Comparison of ENCODE assay signal across 3 cellular contexts in the genomic region with DNA sequence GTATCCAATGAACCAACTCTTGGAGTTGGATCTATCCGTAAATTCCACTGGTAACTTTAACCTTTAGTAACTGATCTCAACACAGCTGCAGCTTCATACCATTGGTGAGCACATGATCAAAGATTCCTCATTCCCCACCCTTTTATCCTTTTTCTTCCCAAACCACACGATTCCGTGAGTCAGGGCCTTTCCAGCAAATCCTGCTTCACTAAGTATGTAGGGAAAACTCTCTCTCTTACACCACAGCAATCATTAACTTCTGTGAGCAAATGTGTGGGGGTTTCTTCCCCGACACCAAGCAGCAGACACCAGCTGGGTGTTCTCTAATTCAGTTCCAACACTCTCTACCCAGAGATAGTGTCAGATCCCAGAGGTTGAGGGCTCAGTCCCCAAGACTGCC.
TF ChIP-seq lines count a peak whose summit lies in the region.

No MANE protein-coding gene starts in this region.

TF ChIP-seq in GM12878, 131 proteins besides CTCF, POLR2A, EP300 and RAD21 (continues in another document):
- TF ChIP-seq, protein P1, sequence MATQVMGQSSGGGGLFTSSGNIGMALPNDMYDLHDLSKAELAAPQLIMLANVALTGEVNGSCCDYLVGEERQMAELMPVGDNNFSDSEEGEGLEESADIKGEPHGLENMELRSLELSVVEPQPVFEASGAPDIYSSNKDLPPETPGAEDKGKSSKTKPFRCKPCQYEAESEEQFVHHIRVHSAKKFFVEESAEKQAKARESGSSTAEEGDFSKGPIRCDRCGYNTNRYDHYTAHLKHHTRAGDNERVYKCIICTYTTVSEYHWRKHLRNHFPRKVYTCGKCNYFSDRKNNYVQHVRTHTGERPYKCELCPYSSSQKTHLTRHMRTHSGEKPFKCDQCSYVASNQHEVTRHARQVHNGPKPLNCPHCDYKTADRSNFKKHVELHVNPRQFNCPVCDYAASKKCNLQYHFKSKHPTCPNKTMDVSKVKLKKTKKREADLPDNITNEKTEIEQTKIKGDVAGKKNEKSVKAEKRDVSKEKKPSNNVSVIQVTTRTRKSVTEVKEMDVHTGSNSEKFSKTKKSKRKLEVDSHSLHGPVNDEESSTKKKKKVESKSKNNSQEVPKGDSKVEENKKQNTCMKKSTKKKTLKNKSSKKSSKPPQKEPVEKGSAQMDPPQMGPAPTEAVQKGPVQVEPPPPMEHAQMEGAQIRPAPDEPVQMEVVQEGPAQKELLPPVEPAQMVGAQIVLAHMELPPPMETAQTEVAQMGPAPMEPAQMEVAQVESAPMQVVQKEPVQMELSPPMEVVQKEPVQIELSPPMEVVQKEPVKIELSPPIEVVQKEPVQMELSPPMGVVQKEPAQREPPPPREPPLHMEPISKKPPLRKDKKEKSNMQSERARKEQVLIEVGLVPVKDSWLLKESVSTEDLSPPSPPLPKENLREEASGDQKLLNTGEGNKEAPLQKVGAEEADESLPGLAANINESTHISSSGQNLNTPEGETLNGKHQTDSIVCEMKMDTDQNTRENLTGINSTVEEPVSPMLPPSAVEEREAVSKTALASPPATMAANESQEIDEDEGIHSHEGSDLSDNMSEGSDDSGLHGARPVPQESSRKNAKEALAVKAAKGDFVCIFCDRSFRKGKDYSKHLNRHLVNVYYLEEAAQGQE (IDR thresholded peaks at IDR 0.05; ENCODE audit: low read depth, low read length) = no peak
- TF ChIP-seq, protein P2, sequence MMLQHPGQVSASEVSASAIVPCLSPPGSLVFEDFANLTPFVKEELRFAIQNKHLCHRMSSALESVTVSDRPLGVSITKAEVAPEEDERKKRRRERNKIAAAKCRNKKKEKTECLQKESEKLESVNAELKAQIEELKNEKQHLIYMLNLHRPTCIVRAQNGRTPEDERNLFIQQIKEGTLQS (IDR thresholded peaks at IDR 0.05; ENCODE audit: borderline replicate concordance, extremely low read depth, low read depth, low read length) = no peak
- no peak for TF ChIP-seq SMC3 (IDR thresholded peaks at IDR 0.05; ENCODE audit: borderline replicate concordance, low read length)
- no peak for TF ChIP-seq EGR1 (IDR thresholded peaks at IDR 0.05; ENCODE audit: borderline replicate concordance in 1 of 2, low read depth in 2 of 2, low read length in 2 of 2)
- TF ChIP-seq PML (IDR thresholded peaks at IDR 0.05; ENCODE audit: low read length) = no peak
- TF ChIP-seq, protein P3, sequence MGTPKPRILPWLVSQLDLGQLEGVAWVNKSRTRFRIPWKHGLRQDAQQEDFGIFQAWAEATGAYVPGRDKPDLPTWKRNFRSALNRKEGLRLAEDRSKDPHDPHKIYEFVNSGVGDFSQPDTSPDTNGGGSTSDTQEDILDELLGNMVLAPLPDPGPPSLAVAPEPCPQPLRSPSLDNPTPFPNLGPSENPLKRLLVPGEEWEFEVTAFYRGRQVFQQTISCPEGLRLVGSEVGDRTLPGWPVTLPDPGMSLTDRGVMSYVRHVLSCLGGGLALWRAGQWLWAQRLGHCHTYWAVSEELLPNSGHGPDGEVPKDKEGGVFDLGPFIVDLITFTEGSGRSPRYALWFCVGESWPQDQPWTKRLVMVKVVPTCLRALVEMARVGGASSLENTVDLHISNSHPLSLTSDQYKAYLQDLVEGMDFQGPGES (IDR thresholded peaks at IDR 0.05) = no peak
- no peak for TF ChIP-seq NFXL1 (IDR thresholded peaks at IDR 0.05; ENCODE audit: borderline replicate concordance)
- no peak for TF ChIP-seq BHLHE40 (IDR thresholded peaks at IDR 0.05; ENCODE audit: borderline replicate concordance in 1 of 2, low read depth in 2 of 2, low read length in 1 of 2)
- TF ChIP-seq EED (IDR thresholded peaks at IDR 0.05; ENCODE audit: low read depth) = no peak
- TF ChIP-seq YBX1 (IDR thresholded peaks at IDR 0.05) = no peak

TF ChIP-seq in liver, 16 proteins besides CTCF, POLR2A, EP300 and RAD21:
- TF ChIP-seq HNF4A (conservative IDR thresholded peaks at IDR 0.05) (peak; percentile 42 to 47), JUND (IDR thresholded peaks at IDR 0.05) (peak in 1 of 2 donors; percentile 24), EGR1 (IDR thresholded peaks at IDR 0.05; ENCODE audit: low read depth in 2 of 2) (no peak), SP1 (IDR thresholded peaks at IDR 0.05) (no peak), FOXA1 (IDR thresholded peaks at IDR 0.05) (no peak), RXRA (IDR thresholded peaks at IDR 0.05) (peak; percentile 49 to 58), TAF1 (conservative IDR thresholded peaks at IDR 0.05) (peak; percentile 64)
- TF ChIP-seq, protein P1 (IDR thresholded peaks at IDR 0.05) = peak; percentile 58
TF ChIP-seq in liver: peak in this region for 5.

TF ChIP-seq in GM23338, 12 proteins besides CTCF, POLR2A, EP300 and RAD21:
- TF ChIP-seq, protein P4, sequence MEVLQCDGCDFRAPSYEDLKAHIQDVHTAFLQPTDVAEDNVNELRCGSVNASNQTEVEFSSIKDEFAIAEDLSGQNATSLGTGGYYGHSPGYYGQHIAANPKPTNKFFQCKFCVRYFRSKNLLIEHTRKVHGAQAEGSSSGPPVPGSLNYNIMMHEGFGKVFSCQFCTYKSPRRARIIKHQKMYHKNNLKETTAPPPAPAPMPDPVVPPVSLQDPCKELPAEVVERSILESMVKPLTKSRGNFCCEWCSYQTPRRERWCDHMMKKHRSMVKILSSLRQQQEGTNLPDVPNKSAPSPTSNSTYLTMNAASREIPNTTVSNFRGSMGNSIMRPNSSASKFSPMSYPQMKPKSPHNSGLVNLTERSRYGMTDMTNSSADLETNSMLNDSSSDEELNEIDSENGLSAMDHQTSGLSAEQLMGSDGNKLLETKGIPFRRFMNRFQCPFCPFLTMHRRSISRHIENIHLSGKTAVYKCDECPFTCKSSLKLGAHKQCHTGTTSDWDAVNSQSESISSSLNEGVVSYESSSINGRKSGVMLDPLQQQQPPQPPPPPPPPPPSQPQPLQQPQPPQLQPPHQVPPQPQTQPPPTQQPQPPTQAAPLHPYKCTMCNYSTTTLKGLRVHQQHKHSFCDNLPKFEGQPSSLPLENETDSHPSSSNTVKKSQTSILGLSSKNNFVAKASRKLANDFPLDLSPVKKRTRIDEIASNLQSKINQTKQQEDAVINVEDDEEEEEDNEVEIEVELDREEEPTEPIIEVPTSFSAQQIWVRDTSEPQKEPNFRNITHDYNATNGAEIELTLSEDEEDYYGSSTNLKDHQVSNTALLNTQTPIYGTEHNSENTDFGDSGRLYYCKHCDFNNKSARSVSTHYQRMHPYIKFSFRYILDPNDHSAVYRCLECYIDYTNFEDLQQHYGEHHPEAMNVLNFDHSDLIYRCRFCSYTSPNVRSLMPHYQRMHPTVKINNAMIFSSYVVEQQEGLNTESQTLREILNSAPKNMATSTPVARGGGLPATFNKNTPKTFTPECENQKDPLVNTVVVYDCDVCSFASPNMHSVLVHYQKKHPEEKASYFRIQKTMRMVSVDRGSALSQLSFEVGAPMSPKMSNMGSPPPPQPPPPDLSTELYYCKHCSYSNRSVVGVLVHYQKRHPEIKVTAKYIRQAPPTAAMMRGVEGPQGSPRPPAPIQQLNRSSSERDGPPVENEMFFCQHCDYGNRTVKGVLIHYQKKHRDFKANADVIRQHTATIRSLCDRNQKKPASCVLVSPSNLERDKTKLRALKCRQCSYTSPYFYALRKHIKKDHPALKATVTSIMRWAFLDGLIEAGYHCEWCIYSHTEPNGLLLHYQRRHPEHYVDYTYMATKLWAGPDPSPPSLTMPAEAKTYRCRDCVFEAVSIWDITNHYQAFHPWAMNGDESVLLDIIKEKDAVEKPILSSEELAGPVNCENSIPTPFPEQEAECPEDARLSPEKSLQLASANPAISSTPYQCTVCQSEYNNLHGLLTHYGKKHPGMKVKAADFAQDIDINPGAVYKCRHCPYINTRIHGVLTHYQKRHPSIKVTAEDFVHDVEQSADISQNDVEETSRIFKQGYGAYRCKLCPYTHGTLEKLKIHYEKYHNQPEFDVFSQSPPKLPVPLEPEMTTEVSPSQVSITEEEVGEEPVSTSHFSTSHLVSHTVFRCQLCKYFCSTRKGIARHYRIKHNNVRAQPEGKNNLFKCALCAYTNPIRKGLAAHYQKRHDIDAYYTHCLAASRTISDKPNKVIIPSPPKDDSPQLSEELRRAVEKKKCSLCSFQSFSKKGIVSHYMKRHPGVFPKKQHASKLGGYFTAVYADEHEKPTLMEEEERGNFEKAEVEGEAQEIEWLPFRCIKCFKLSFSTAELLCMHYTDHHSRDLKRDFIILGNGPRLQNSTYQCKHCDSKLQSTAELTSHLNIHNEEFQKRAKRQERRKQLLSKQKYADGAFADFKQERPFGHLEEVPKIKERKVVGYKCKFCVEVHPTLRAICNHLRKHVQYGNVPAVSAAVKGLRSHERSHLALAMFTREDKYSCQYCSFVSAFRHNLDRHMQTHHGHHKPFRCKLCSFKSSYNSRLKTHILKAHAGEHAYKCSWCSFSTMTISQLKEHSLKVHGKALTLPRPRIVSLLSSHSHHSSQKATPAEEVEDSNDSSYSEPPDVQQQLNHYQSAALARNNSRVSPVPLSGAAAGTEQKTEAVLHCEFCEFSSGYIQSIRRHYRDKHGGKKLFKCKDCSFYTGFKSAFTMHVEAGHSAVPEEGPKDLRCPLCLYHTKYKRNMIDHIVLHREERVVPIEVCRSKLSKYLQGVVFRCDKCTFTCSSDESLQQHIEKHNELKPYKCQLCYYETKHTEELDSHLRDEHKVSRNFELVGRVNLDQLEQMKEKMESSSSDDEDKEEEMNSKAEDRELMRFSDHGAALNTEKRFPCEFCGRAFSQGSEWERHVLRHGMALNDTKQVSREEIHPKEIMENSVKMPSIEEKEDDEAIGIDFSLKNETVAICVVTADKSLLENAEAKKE (CRISPR knock-in tag; IDR thresholded peaks at IDR 0.05) = no peak
- no peak for TF ChIP-seq ZNF114 (CRISPR knock-in tag; IDR thresholded peaks at IDR 0.05)
- TF ChIP-seq EZH2 (IDR thresholded peaks at IDR 0.05; ENCODE audit: low read depth, unreplicated experiment) = no peak
- no peak for TF ChIP-seq EZH2phosphoT487 (IDR thresholded peaks at IDR 0.05; ENCODE audit: unreplicated experiment)
- no peak for TF ChIP-seq ZNF331 (CRISPR knock-in tag; IDR thresholded peaks at IDR 0.05; ENCODE audit: low read depth)
- TF ChIP-seq, protein P1 (IDR thresholded peaks at IDR 0.05; ENCODE audit: unreplicated experiment) = no peak
- TF ChIP-seq CREB1 (CRISPR knock-in tag; IDR thresholded peaks at IDR 0.05; ENCODE audit: low read depth) = no peak
- TF ChIP-seq, protein P5, sequence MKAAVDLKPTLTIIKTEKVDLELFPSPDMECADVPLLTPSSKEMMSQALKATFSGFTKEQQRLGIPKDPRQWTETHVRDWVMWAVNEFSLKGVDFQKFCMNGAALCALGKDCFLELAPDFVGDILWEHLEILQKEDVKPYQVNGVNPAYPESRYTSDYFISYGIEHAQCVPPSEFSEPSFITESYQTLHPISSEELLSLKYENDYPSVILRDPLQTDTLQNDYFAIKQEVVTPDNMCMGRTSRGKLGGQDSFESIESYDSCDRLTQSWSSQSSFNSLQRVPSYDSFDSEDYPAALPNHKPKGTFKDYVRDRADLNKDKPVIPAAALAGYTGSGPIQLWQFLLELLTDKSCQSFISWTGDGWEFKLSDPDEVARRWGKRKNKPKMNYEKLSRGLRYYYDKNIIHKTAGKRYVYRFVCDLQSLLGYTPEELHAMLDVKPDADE (IDR thresholded peaks at IDR 0.05) = no peak
- no peak for TF ChIP-seq JUNB (IDR thresholded peaks at IDR 0.05; ENCODE audit: unreplicated experiment)
